ENCODE assay signal across 19 cellular contexts in the genomic region with DNA sequence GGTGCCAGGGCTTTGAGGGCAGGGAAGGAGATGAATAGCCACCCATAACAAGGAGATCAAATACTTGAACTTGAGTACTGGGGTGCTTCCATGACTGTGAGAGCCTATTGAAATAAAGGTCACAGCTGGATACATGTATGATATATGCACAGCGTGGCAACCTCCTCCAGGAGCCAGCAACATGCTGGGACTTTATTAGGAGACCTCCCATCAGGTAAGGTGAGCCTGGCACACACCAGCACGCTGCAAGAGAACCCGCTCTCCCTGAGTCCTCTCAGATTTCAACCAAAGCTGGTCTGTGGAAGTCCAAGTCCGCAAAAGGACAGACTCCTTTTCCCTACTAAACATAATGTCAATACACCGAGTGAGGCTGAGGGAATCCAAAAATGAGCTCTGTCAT. TPM values are rescaled to one million over a fixed set of nuclear protein-coding genes. Genes with fewer than 3 reads are reported as not detected.
DNase-seq lines count a peak whose midpoint lies in the region; ATAC-seq and TF ChIP-seq lines count a peak whose summit lies in the region.
"Had no signal": no experiment of that assay in that cellular context is flagged by ENCODE, and none has a peak within 500 bp of the region (broad histone marks: within the 10 kb centered on the region; RNA-seq: fewer than 3 reads in every experiment).

No MANE protein-coding gene starts in this region.

- ATAC-seq in GM21528 (IDR thresholded peaks at IDR 0.05; ENCODE audit: low FRiP score, unreplicated experiment): no peak
- ATAC-seq in GM21717 (IDR thresholded peaks at IDR 0.05; ENCODE audit: unreplicated experiment): no peak
- ATAC-seq in GM18867 (IDR thresholded peaks at IDR 0.05; ENCODE audit: unreplicated experiment): no peak
- ATAC-seq: CD8-positive, alpha-beta T cell; Right ventricle myocardium inferior had no signal

- POLR2A ChIA-PET in RWPE1 (lab: Yijun Ruan, JAX; ENCODE audit: low non-redundant PET): no interaction called here

- peaks cover 14% of the 10 kb centered on the region for H3K4me1 ChIP-seq in colonic mucosa

- H3K36me3 ChIP-seq in colonic mucosa: no peaks in the 10 kb centered on the region
- H3K36me3 ChIP-seq: BLaER1 treated with 17β-estradiol and CSF1 and Interleukin-3, amounts not matched to agents 10 nM and 100 nM; Peyer's patch had no signal

- DNase-seq in DMS79 (lab: John Stamatoyannopoulos, UW): peak; percentile 67
- DNase-seq in NCI-H187 treated with DMSO at 0.1 percent for 48 hours (lab: John Stamatoyannopoulos, UW): peak; percentile 44
- peak; percentile 97 for DNase-seq in NCI-H345 (lab: John Stamatoyannopoulos, UW)
- DNase-seq in colonic mucosa: no peak
- DNase-seq in RWPE1 (ENCODE audit: low spot score): no peak
- DNase-seq: CD8-positive, alpha-beta T cell; GF-D8; MV-4-11; NCI-H146; NCI-H2171 treated with DMSO at 0.1 percent for 48 hours; SW 1271; T-helper 2 cell had no signal

- no peak for TF ChIP-seq CTCF in colonic mucosa (IDR thresholded peaks at IDR 0.05)
- TF ChIP-seq CTCF in RWPE1 (conservative IDR thresholded peaks at IDR 0.05; ENCODE audit: low read depth): no peak

- H3K27ac ChIP-seq in colonic mucosa (peak overlapping the region; percentile 26), RWPE1 (no peak overlapping the region)
- H3K27ac ChIP-seq: BLaER1 treated with 17β-estradiol and CSF1 and Interleukin-3, amounts not matched to agents 10 nM and 100 nM; KMS-11 had no signal

- intact Hi-C loops in colonic mucosa (cut with DNase I): no loop called here

- no peaks in the 10 kb centered on the region for H3K9me3 ChIP-seq in colonic mucosa
- H3K9me3 ChIP-seq: BLaER1 treated with 17β-estradiol and CSF1 and Interleukin-3, amounts not matched to agents 10 nM and 100 nM; Peyer's patch had no signal

- CTCF ChIA-PET in RWPE1 (lab: Yijun Ruan, JAX): no interaction called here

- no peaks in the 10 kb centered on the region for H3K27me3 ChIP-seq in colonic mucosa
- H3K27me3 ChIP-seq: Peyer's patch had no signal

- no peak overlapping the region for H3K4me3 ChIP-seq in colonic mucosa
- H3K4me3 ChIP-seq: BLaER1 treated with 17β-estradiol and CSF1 and Interleukin-3, amounts not matched to agents 10 nM and 100 nM; Peyer's patch had no signal

- H3K9ac ChIP-seq in colonic mucosa (ENCODE audit: low read depth in 2 of 2, low read length in 2 of 2): no peak overlapping the region
- H3K9ac ChIP-seq: BLaER1 treated with 17β-estradiol and CSF1 and Interleukin-3, amounts not matched to agents 10 nM and 100 nM; KMS-11 had no signal

RNA-seq across cellular contexts. Expression of a gene that starts 10.5 kb away (rescaled TPM):
- total RNA-seq in colonic mucosa: 100 to 1,000 TPM; 102 TPM

Comparison
In these comparisons a context has a peak if more than half of its experiments do, and no peak if none do; other contexts are left out.
1. DNase-seq: peak in DMS79 (single experiment), NCI-H187 treated with DMSO at 0.1 percent for 48 hours (single experiment) and NCI-H345 (single experiment); none in colonic mucosa (single experiment) and RWPE1 (single experiment).